Comparison of ENCODE assay signal across 9 cellular contexts in genomic region chr22:38864361-38865191, GRCh38. TPM values are rescaled to one million over a fixed set of nuclear protein-coding genes. Genes with fewer than 3 reads are reported as not detected.
DNase-seq lines count a peak whose midpoint lies in the region; ATAC-seq and TF ChIP-seq lines count a peak whose summit lies in the region.
"Had no signal": no experiment of that assay in that cellular context is flagged by ENCODE, and none has a peak within 500 bp of the region (broad histone marks: within the 10 kb centered on the region; RNA-seq: fewer than 3 reads in every experiment).

No MANE protein-coding gene starts in this region.

- H3K4me3 ChIP-seq in A673 (ENCODE audit: low read depth, low read length, poor library complexity, severe bottlenecking) (no peak overlapping the region), fibroblast of pulmonary artery (replicated peaks; ENCODE audit: low read depth, low read length) (no peak overlapping the region)

- in situ Hi-C loops in GM13977 (cut with MboI; ENCODE audit: low pct_unique_long_range_greater_than_20kb, low sequenced_read_pairs, unreplicated experiment): no loop called here

- H3K27ac ChIP-seq in A673 (ENCODE audit: low read depth, low read length, poor library complexity, severe bottlenecking): peak overlapping the region; percentile 76

- H3K27me3 ChIP-seq in A673 (replicated peaks; ENCODE audit: insufficient read depth, low read depth, low read length, poor library complexity): no peaks in the 10 kb centered on the region

- TF ChIP-seq CTCF in A673 (conservative IDR thresholded peaks at IDR 0.05; ENCODE audit: low read depth, low read length) (no peak), fibroblast of pulmonary artery (IDR thresholded peaks at IDR 0.05; ENCODE audit: low read length, missing control alignments) (no peak), omental fat pad (IDR thresholded peaks at IDR 0.05) (no peak), GM13977 (IDR thresholded peaks at IDR 0.05; ENCODE audit: extremely low read depth, insufficient read depth, missing control alignments) (no peak)

- DNase-seq in A673 (ENCODE audit: low spot score) (peak; percentile 56), T-helper 17 cell (no peak), fibroblast of pulmonary artery (ENCODE audit: low read depth) (peak; percentile 30), omental fat pad (ENCODE audit: low spot score) (peak; percentile 21), GM13977 (ENCODE audit: low spot score) (no peak), AML-193 (lab: John Stamatoyannopoulos, UW) (no peak)
- no peak for DNase-seq in stimulated activated naive B cell treated with anti-CD40 and anti-IgM and Interleukin-4, amounts not matched to agents 10 μg/mL and 1 μg/mL and 100 μg/mL, for 72 hours
- no peak for DNase-seq in activated CD8-positive, alpha-beta memory T cell treated with anti-CD3 and anti-CD28 coated beads for 24 hours

- no peak overlapping the region for H3K4me3 Mint-ChIP-seq in T-helper 17 cell
- no peak overlapping the region for H3K4me3 Mint-ChIP-seq in stimulated activated naive B cell treated with anti-CD40 and anti-IgM and Interleukin-4, amounts not matched to agents 10 μg/mL and 1 μg/mL and 100 μg/mL, for 72 hours
- H3K4me3 Mint-ChIP-seq: B cell had no signal

- CTCF ChIA-PET in A673 (lab: Charles Lee): interaction anchor here (1.4 kb wide), 1 partner anchor 96 kb away, joined by 5 read pairs; no protein-coding TSS in a partner anchor

- H3K36me3 Mint-ChIP-seq in T-helper 17 cell (ENCODE audit: low read depth): no peaks in the 10 kb centered on the region
- H3K36me3 Mint-ChIP-seq in stimulated activated naive B cell treated with anti-CD40 and anti-IgM and Interleukin-4, amounts not matched to agents 10 μg/mL and 1 μg/mL and 100 μg/mL, for 72 hours: peaks cover 28 to 39% of the 10 kb centered on the region in 2 donors

- no TSS peak for BruUV-seq in A673 (replicated peaks; lab: Mats Ljungman, UMichigan)

- peaks cover 76% of the 10 kb centered on the region for H3K4me1 ChIP-seq in A673 (ENCODE audit: insufficient read depth, low read length, poor library complexity, severe bottlenecking)

- peak overlapping the region; percentile 39 for H3K27ac Mint-ChIP-seq in T-helper 17 cell
- no peak overlapping the region for H3K27ac Mint-ChIP-seq in stimulated activated naive B cell treated with anti-CD40 and anti-IgM and Interleukin-4, amounts not matched to agents 10 μg/mL and 1 μg/mL and 100 μg/mL, for 72 hours
- H3K27ac Mint-ChIP-seq: B cell had no signal

- ATAC-seq in T-helper 17 cell (no peak), omental fat pad (ENCODE audit: low FRiP score) (no peak)
- no peak for ATAC-seq in stimulated activated naive B cell treated with anti-CD40 and anti-IgM and Interleukin-4, amounts not matched to agents 10 μg/mL and 1 μg/mL and 100 μg/mL, for 72 hours (replicated peaks)

- H3K9me3 ChIP-seq in A673 (ENCODE audit: low read depth, low read length, poor library complexity, severe bottlenecking) (no peaks in the 10 kb centered on the region), T-helper 17 cell (ENCODE audit: control insufficient read depth, low read length, poor library complexity, severe bottlenecking) (no peaks in the 10 kb centered on the region)

- intact Hi-C loops in A673 (cut with micrococcal nuclease; ENCODE audit: unreplicated experiment): no loop called here

- H3K36me3 ChIP-seq in A673 (ENCODE audit: insufficient read depth, low read length, poor library complexity, severe bottlenecking): peaks cover 50% of the 10 kb centered on the region

- H3K9me3 Mint-ChIP-seq in stimulated activated naive B cell treated with anti-CD40 and anti-IgM and Interleukin-4, amounts not matched to agents 10 μg/mL and 1 μg/mL and 100 μg/mL, for 72 hours: no peaks in the 10 kb centered on the region

- POLR2A ChIA-PET in A673 (lab: Charles Lee; ENCODE audit: low non-redundant PET): interaction anchor here (0.7 kb wide), 1 partner anchor 1179 kb away, joined by 4 read pairs; no protein-coding TSS in a partner anchor

- H3K4me1 Mint-ChIP-seq in T-helper 17 cell: peaks cover 8% of the 10 kb centered on the region
- peaks cover 31 to 39% of the 10 kb centered on the region in 2 donors for H3K4me1 Mint-ChIP-seq in stimulated activated naive B cell treated with anti-CD40 and anti-IgM and Interleukin-4, amounts not matched to agents 10 μg/mL and 1 μg/mL and 100 μg/mL, for 72 hours

- no peaks in the 10 kb centered on the region for H3K27me3 Mint-ChIP-seq in T-helper 17 cell
- H3K27me3 Mint-ChIP-seq in stimulated activated naive B cell treated with anti-CD40 and anti-IgM and Interleukin-4, amounts not matched to agents 10 μg/mL and 1 μg/mL and 100 μg/mL, for 72 hours: no peaks in the 10 kb centered on the region
- H3K27me3 Mint-ChIP-seq: B cell had no signal

RNA-seq across cellular contexts. Expression of gene CBX6, which starts 7.4 kb away (rescaled TPM):
- total RNA-seq in A673 (2021) (111 and 119 TPM in 2 replicates), T-helper 17 cell (10 to 100 TPM; 44.0 to 45.8 TPM), omental fat pad (10 to 100 TPM; 27.4 to 59.6 (median 34.9) TPM)

RNA-seq across cellular contexts. Expression of gene NPTXR, which starts 20.7 kb away (rescaled TPM):
- total RNA-seq in A673 (2021) (116 and 129 TPM in 2 replicates), T-helper 17 cell (1 to 10 TPM; 2.5 to 2.6 TPM), omental fat pad (1 to 10 TPM; 2.4 to 3.8 (median 3.0) TPM)

Comparison
In these comparisons a context has a peak if more than half of its experiments do, and no peak if none do; other contexts are left out.
1. DNase-seq: peak in A673 (single experiment), fibroblast of pulmonary artery (single experiment) and omental fat pad (single experiment); none in T-helper 17 cell (0 of 3), GM13977 (single experiment), AML-193 (0 of 2), stimulated activated naive B cell treated with anti-CD40 and anti-IgM and Interleukin-4, amounts not matched to agents 10 μg/mL and 1 μg/mL and 100 μg/mL, for 72 hours (single experiment) and activated CD8-positive, alpha-beta memory T cell treated with anti-CD3 and anti-CD28 coated beads for 24 hours (single experiment).
2. RNA of gene NPTXR, which starts 20.7 kb away (total RNA-seq): 116 to 129 TPM in A673; 2.4 to 3.8 TPM in omental fat pad and 2.5 to 2.6 TPM in T-helper 17 cell; every median in the first group is over 10 times any median in the second.